In the genomic region with DNA sequence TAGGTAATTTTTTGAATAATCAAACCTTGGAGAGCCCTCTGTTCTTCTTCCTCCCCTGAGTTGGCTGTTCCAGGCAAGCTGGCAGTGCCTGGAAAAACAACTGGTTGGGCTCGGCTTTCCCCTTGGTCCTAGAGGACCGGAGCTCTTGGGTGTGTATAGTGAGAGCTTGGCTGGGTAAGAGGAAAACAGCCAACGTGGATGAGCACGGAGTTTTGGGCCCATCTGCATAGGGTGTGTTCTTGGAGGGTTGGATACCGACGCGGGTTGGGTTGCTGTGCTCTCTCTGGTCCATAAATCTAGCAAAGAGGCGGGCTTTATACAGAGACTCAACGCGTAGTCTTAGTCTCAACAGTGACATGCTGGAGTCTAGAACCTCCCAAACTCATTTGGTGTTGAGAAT, we compare ENCODE assay signal across 9 cellular contexts. TPM values are rescaled to one million over a fixed set of nuclear protein-coding genes. Genes with fewer than 3 reads are reported as not detected.
DNase-seq lines count a peak whose midpoint lies in the region; ATAC-seq and TF ChIP-seq lines count a peak whose summit lies in the region.
"Had no signal": no experiment of that assay in that cellular context is flagged by ENCODE, and none has a peak within 500 bp of the region (broad histone marks: within the 10 kb centered on the region; RNA-seq: fewer than 3 reads in every experiment).

No MANE protein-coding gene starts in this region.

- POLR2A ChIA-PET in activated CD4-positive, alpha-beta T cell treated with anti-CD3 and anti-CD28 coated beads, Interleukin-2, amount 10 ng/mL, durations not matched to agents 7 days and 5 days (lab: Charles Lee), result no interaction called here

- no peaks in the 10 kb centered on the region for H3K9me3 ChIP-seq in suprapubic skin

- H3K4me1 ChIP-seq in suprapubic skin, result peaks cover 60% of the 10 kb centered on the region

- no peaks in the 10 kb centered on the region for H3K36me3 ChIP-seq in suprapubic skin

- CTCF ChIA-PET in activated CD4-positive, alpha-beta T cell treated with anti-CD3 and anti-CD28 coated beads, Interleukin-2, amount 10 ng/mL, durations not matched to agents 7 days and 5 days (lab: Charles Lee), result no interaction called here

- H3K36me3 Mint-ChIP-seq in activated CD4-positive, alpha-beta T cell treated with anti-CD3 and anti-CD28 coated beads, Interleukin-2, amount 10 ng/mL, durations not matched to agents 7 days and 5 days (ENCODE audit: low read depth), result no peaks in the 10 kb centered on the region

- H3K27me3 ChIP-seq in suprapubic skin, result no peaks in the 10 kb centered on the region

- H3K4me3 Mint-ChIP-seq in activated CD4-positive, alpha-beta T cell treated with anti-CD3 and anti-CD28 coated beads, Interleukin-2, amount 10 ng/mL, durations not matched to agents 7 days and 5 days, result no peak overlapping the region

- DNase-seq in HS-27A (ENCODE audit: low read depth), result peak; percentile 54
- peak; percentile 76 for DNase-seq in amniotic epithelial cell (ENCODE audit: low read depth)
- peak; percentile 74 for DNase-seq in iPS-NIHi7 (ENCODE audit: extremely low spot score)
- DNase-seq in suprapubic skin (ENCODE audit: low spot score in 2 of 2), result peak; percentile 86 to 88
- DNase-seq in COR-L47 (lab: John Stamatoyannopoulos, UW), result no peak
- no peak for DNase-seq in activated CD4-positive, alpha-beta T cell treated with anti-CD3 and anti-CD28 coated beads, Interleukin-2, amount 10 ng/mL, durations not matched to agents 7 days and 5 days
- DNase-seq: activated naive CD4-positive, alpha-beta T cell had no signal

- peaks cover 6% of the 10 kb centered on the region for H3K4me1 Mint-ChIP-seq in activated CD4-positive, alpha-beta T cell treated with anti-CD3 and anti-CD28 coated beads, Interleukin-2, amount 10 ng/mL, durations not matched to agents 7 days and 5 days

- WGBS in suprapubic skin, result 19% methylated on average over 9 of the region's 10 CpGs

- no peak for TF ChIP-seq CTCF in suprapubic skin (IDR thresholded peaks at IDR 0.05)

- H3K27ac Mint-ChIP-seq in activated CD4-positive, alpha-beta T cell treated with anti-CD3 and anti-CD28 coated beads, Interleukin-2, amount 10 ng/mL, durations not matched to agents 7 days and 5 days, result no peak overlapping the region

- TF ChIP-seq EP300 in suprapubic skin (IDR thresholded peaks at IDR 0.05), result no peak

- ATAC-seq in HG02588 (IDR thresholded peaks at IDR 0.05; ENCODE audit: unreplicated experiment) (no peak), HG02610 (IDR thresholded peaks at IDR 0.05; ENCODE audit: unreplicated experiment) (no peak)

- H3K27ac ChIP-seq in suprapubic skin, result peak overlapping the region; percentile 70

- no peaks in the 10 kb centered on the region for H3K9me3 Mint-ChIP-seq in activated CD4-positive, alpha-beta T cell treated with anti-CD3 and anti-CD28 coated beads, Interleukin-2, amount 10 ng/mL, durations not matched to agents 7 days and 5 days

- peaks cover 6% of the 10 kb centered on the region for H3K27me3 Mint-ChIP-seq in activated CD4-positive, alpha-beta T cell treated with anti-CD3 and anti-CD28 coated beads, Interleukin-2, amount 10 ng/mL, durations not matched to agents 7 days and 5 days

- no peak overlapping the region for H3K4me3 ChIP-seq in suprapubic skin

- TF ChIP-seq POLR2A in suprapubic skin (IDR thresholded peaks at IDR 0.05), result no peak

RNA-seq across cellular contexts. Expression of gene ITGB3, which starts 23.2 kb away (rescaled TPM):
- 1 to 10 TPM in 3 of 4 donors, under 1 TPM in 1; 0.76 to 6.6 (median 4.6) TPM for total RNA-seq in suprapubic skin
- under 1 TPM; 0.52 to 0.98 TPM for total RNA-seq in activated CD4-positive, alpha-beta T cell treated with anti-CD3 and anti-CD28 coated beads, Interleukin-2, amount 10 ng/mL, durations not matched to agents 7 days and 5 days

RNA-seq across cellular contexts. Expression of gene EFCAB13, which starts 46.9 kb away (rescaled TPM):
- 1 to 10 TPM in 3 of 4 donors, under 1 TPM in 1; 0.26 to 2.8 (median 2.1) TPM for total RNA-seq in suprapubic skin
- total RNA-seq in activated CD4-positive, alpha-beta T cell treated with anti-CD3 and anti-CD28 coated beads, Interleukin-2, amount 10 ng/mL, durations not matched to agents 7 days and 5 days, result 1 to 10 TPM; 3.5 TPM

Comparison
In these comparisons a context has a peak if more than half of its experiments do, and no peak if none do; other contexts are left out.
1. DNase-seq: peak in HS-27A (single experiment), amniotic epithelial cell (single experiment), iPS-NIHi7 (single experiment) and suprapubic skin (2 of 2); none in COR-L47 (single experiment) and activated CD4-positive, alpha-beta T cell treated with anti-CD3 and anti-CD28 coated beads, Interleukin-2, amount 10 ng/mL, durations not matched to agents 7 days and 5 days (single experiment).